Comparison of ENCODE assay signal across 1 cellular context in the genomic region with DNA sequence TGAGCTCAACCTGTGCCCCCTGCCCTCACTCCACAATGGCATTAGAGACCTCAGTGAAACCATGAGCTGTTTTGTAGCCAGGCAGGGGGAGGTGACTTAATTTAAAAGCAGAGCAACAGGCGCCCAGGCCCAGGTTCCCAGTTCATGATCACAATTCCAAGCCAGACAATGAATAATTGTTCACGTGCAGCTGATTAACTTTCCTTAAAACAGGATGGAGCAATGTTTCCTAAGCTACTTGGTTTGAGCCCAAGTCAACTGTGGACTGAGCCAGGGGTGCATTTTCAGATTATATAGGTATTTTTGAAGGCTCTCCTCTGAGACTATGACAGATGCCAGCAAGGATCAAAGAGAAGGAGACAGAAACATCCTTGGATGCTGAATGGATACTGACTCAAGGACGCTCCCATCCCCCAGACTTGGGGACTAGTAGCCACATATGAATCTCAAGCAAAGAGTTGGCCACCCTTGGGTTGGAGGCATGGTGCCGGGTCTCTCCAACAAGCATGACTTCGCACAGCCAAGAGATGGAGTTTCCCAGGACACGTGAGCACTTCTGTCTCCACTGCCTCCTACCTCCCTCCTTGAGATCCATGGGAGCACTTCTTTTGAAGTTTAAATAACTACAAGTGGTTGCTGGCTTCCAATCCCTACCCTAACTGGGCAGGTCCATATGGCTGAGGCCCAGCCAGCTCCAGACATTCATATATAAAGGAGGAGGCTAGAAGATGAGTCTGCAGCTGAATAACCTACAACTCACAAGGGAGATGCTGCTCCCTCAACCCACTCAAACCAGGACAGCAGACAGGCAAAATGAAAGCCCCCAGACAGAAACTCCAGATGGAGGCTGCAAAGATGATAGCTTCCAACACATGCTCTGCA.
TF ChIP-seq lines count a peak whose summit lies in the region.

No MANE protein-coding gene starts in this region.

TF ChIP-seq in SK-N-SH, 30 proteins besides CTCF, POLR2A, EP300 and RAD21:
- TF ChIP-seq, protein P1, sequence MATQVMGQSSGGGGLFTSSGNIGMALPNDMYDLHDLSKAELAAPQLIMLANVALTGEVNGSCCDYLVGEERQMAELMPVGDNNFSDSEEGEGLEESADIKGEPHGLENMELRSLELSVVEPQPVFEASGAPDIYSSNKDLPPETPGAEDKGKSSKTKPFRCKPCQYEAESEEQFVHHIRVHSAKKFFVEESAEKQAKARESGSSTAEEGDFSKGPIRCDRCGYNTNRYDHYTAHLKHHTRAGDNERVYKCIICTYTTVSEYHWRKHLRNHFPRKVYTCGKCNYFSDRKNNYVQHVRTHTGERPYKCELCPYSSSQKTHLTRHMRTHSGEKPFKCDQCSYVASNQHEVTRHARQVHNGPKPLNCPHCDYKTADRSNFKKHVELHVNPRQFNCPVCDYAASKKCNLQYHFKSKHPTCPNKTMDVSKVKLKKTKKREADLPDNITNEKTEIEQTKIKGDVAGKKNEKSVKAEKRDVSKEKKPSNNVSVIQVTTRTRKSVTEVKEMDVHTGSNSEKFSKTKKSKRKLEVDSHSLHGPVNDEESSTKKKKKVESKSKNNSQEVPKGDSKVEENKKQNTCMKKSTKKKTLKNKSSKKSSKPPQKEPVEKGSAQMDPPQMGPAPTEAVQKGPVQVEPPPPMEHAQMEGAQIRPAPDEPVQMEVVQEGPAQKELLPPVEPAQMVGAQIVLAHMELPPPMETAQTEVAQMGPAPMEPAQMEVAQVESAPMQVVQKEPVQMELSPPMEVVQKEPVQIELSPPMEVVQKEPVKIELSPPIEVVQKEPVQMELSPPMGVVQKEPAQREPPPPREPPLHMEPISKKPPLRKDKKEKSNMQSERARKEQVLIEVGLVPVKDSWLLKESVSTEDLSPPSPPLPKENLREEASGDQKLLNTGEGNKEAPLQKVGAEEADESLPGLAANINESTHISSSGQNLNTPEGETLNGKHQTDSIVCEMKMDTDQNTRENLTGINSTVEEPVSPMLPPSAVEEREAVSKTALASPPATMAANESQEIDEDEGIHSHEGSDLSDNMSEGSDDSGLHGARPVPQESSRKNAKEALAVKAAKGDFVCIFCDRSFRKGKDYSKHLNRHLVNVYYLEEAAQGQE (IDR thresholded peaks at IDR 0.05; ENCODE audit: low read depth, low read length), result no peak
- TF ChIP-seq TCF12 (IDR thresholded peaks at IDR 0.05), result no peak
- TF ChIP-seq, protein P2, sequence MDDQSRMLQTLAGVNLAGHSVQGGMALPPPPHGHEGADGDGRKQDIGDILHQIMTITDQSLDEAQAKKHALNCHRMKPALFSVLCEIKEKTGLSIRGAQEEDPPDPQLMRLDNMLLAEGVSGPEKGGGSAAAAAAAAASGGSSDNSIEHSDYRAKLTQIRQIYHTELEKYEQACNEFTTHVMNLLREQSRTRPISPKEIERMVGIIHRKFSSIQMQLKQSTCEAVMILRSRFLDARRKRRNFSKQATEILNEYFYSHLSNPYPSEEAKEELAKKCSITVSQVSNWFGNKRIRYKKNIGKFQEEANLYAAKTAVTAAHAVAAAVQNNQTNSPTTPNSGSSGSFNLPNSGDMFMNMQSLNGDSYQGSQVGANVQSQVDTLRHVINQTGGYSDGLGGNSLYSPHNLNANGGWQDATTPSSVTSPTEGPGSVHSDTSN (IDR thresholded peaks at IDR 0.05), result no peak
- no peak for TF ChIP-seq NRF1 (IDR thresholded peaks at IDR 0.05; ENCODE audit: low read depth, low read length)
- TF ChIP-seq, protein P3, sequence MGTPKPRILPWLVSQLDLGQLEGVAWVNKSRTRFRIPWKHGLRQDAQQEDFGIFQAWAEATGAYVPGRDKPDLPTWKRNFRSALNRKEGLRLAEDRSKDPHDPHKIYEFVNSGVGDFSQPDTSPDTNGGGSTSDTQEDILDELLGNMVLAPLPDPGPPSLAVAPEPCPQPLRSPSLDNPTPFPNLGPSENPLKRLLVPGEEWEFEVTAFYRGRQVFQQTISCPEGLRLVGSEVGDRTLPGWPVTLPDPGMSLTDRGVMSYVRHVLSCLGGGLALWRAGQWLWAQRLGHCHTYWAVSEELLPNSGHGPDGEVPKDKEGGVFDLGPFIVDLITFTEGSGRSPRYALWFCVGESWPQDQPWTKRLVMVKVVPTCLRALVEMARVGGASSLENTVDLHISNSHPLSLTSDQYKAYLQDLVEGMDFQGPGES (IDR thresholded peaks at IDR 0.05; ENCODE audit: low read depth, low read length), result no peak
- no peak for TF ChIP-seq MXI1 (IDR thresholded peaks at IDR 0.05; ENCODE audit: low read depth, low read length)
- TF ChIP-seq FOXM1 (IDR thresholded peaks at IDR 0.05; ENCODE audit: low read depth), result no peak
- TF ChIP-seq TEAD4 (IDR thresholded peaks at IDR 0.05; ENCODE audit: borderline replicate concordance, insufficient read depth), result no peak
- TF ChIP-seq, protein P4, sequence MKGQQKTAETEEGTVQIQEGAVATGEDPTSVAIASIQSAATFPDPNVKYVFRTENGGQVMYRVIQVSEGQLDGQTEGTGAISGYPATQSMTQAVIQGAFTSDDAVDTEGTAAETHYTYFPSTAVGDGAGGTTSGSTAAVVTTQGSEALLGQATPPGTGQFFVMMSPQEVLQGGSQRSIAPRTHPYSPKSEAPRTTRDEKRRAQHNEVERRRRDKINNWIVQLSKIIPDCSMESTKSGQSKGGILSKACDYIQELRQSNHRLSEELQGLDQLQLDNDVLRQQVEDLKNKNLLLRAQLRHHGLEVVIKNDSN (IDR thresholded peaks at IDR 0.05; ENCODE audit: borderline replicate concordance, low read depth), result no peak
- no peak for TF ChIP-seq ELF1 (IDR thresholded peaks at IDR 0.05)
- no peak for TF ChIP-seq RFX5 (IDR thresholded peaks at IDR 0.05; ENCODE audit: low read length)
- TF ChIP-seq FOSL2 (IDR thresholded peaks at IDR 0.05; ENCODE audit: borderline replicate concordance, low read depth), result no peak
- TF ChIP-seq, protein P5, sequence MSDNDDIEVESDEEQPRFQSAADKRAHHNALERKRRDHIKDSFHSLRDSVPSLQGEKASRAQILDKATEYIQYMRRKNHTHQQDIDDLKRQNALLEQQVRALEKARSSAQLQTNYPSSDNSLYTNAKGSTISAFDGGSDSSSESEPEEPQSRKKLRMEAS (IDR thresholded peaks at IDR 0.05; ENCODE audit: low read depth), result no peak
- TF ChIP-seq GATA2 (CRISPR knock-in tag; IDR thresholded peaks at IDR 0.05), result no peak
- no peak for TF ChIP-seq SMC3 (IDR thresholded peaks at IDR 0.05; ENCODE audit: low read depth, low read length)
- TF ChIP-seq NFIC (IDR thresholded peaks at IDR 0.05; ENCODE audit: borderline replicate concordance), result no peak
- no peak for TF ChIP-seq FOXJ3 (CRISPR knock-in tag; IDR thresholded peaks at IDR 0.05)
- no peak for TF ChIP-seq MEF2A (IDR thresholded peaks at IDR 0.05; ENCODE audit: borderline replicate concordance, low read depth)
- TF ChIP-seq, protein P6, sequence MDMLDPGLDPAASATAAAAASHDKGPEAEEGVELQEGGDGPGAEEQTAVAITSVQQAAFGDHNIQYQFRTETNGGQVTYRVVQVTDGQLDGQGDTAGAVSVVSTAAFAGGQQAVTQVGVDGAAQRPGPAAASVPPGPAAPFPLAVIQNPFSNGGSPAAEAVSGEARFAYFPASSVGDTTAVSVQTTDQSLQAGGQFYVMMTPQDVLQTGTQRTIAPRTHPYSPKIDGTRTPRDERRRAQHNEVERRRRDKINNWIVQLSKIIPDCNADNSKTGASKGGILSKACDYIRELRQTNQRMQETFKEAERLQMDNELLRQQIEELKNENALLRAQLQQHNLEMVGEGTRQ (IDR thresholded peaks at IDR 0.05; ENCODE audit: borderline replicate concordance, low read depth, low read length), result no peak
- no peak for TF ChIP-seq YY1 (IDR thresholded peaks at IDR 0.05; ENCODE audit: low read depth)
